10 cellular contexts compared by ENCODE assay signal in genomic region chr12:11727133-11727664, GRCh38.
A peak's percentile ranks its signal among the peaks of the same experiment; 100 is the strongest.
DNase-seq lines count a peak whose midpoint lies in the region; ATAC-seq and TF ChIP-seq lines count a peak whose summit lies in the region.
"Had no signal": no experiment of that assay in that cellular context is flagged by ENCODE, and none has a peak within 500 bp of the region (broad histone marks: within the 10 kb centered on the region; RNA-seq: fewer than 3 reads in every experiment).

No MANE protein-coding gene starts in this region.

- no peak overlapping the region for H3K14ac ChIP-seq in IMR-90 (replicated peaks; ENCODE audit: low read depth, low read length)

- CTCF ChIA-PET in IMR-90 (lab: Yijun Ruan, JAX) (interaction anchor here (0.9 kb wide), 1 partner anchor 124 kb away, joined by 3 read pairs; no protein-coding TSS in a partner anchor), Caco-2 (lab: Charles Lee) (no interaction called here)

- H3K4me2 ChIP-seq in IMR-90 (ENCODE audit: low read depth, low read length), result no peak overlapping the region

- intact Hi-C loops in IMR-90 (cut with micrococcal nuclease), result no loop called here
- intact Hi-C loops in activated CD4-positive, alpha-beta T cell treated with anti-CD3 and anti-CD28 coated beads, Interleukin-2, amount 10 ng/mL, durations not matched to agents 24 days and 14 days (cut with micrococcal nuclease), result loop anchor here (1.0 to 5.0 kb wide), 3 partner anchors 24 to 305 kb away; no protein-coding TSS in a partner anchor
- intact Hi-C loops in colonic mucosa (cut with DNase I), result no loop called here
- intact Hi-C loops in ascending aorta (cut with DNase I), result no loop called here
- intact Hi-C loops in Caco-2 (cut with micrococcal nuclease; ENCODE audit: unreplicated experiment), result no loop called here

- H3K23ac ChIP-seq in IMR-90 (ENCODE audit: low read depth, low read length), result 0 out of 2 replicates have a peak overlapping the region, but pooled peaks have one; percentile 51

- H3K27ac Mint-ChIP-seq in activated CD4-positive, alpha-beta T cell treated with anti-CD3 and anti-CD28 coated beads, Interleukin-2, amount 10 ng/mL, durations not matched to agents 24 days and 14 days, result peak overlapping the region; percentile 94
- H3K27ac Mint-ChIP-seq in Caco-2 (ENCODE audit: unreplicated experiment), result no peak overlapping the region

- no peak overlapping the region for H2BK15ac ChIP-seq in IMR-90 (ENCODE audit: low read depth, low read length)

- TF ChIP-seq CTCF in IMR-90 (conservative IDR thresholded peaks at IDR 0.05; ENCODE audit: low read depth, low read length) (no peak), colonic mucosa (IDR thresholded peaks at IDR 0.05) (no peak), ascending aorta (IDR thresholded peaks at IDR 0.05) (no peak), Caco-2 (IDR thresholded peaks at IDR 0.05; ENCODE audit: insufficient read depth in 1 of 2, low read depth in 1 of 2, low read length in 1 of 2, severe bottlenecking in 1 of 2, unreplicated experiment in 1 of 2) (no peak)

- H3K9me3 ChIP-seq in IMR-90 (ENCODE audit: control insufficient read depth, insufficient read depth, low read length) (no peaks in the 10 kb centered on the region), colonic mucosa (no peaks in the 10 kb centered on the region), ascending aorta (no peaks in the 10 kb centered on the region), Caco-2 (no peaks in the 10 kb centered on the region)

- no peak overlapping the region for H2AK9ac ChIP-seq in IMR-90 (replicated peaks; ENCODE audit: low read depth, low read length, poor library complexity)

- H3K9me1 ChIP-seq in IMR-90 (ENCODE audit: insufficient read depth, low read length), result peaks cover 27% of the 10 kb centered on the region

- peak overlapping the region; percentile 50; the same call in 1 of the 2 replicates for H2AK5ac ChIP-seq in IMR-90 (ENCODE audit: low read depth, low read length)

- H4K20me1 ChIP-seq in IMR-90 (ENCODE audit: insufficient read depth, low read length), result no peaks in the 10 kb centered on the region

- no peak overlapping the region for H3K56ac ChIP-seq in IMR-90 (ENCODE audit: extremely low read depth, insufficient read depth, low read length)

- H2BK120ac ChIP-seq in IMR-90 (ENCODE audit: low read depth, low read length), result 0 out of 2 replicates have a peak overlapping the region, but pooled peaks have one; percentile 17

- H3K4me3 ChIP-seq in IMR-90 (ENCODE audit: insufficient read depth, low read depth, low read length) (no peak overlapping the region), colonic mucosa (no peak overlapping the region), ascending aorta (no peak overlapping the region), Caco-2 (ENCODE audit: low read depth, low read length) (no peak overlapping the region)

- H3K4me1 Mint-ChIP-seq in activated CD4-positive, alpha-beta T cell treated with anti-CD3 and anti-CD28 coated beads, Interleukin-2, amount 10 ng/mL, durations not matched to agents 24 days and 14 days, result peaks cover 75% of the 10 kb centered on the region
- H3K4me1 Mint-ChIP-seq in Caco-2 (ENCODE audit: low read depth, unreplicated experiment), result peaks cover 18% of the 10 kb centered on the region

- POLR2A ChIA-PET in IMR-90 (lab: Charles Lee; ENCODE audit: unreplicated experiment) (no interaction called here), Caco-2 (lab: Charles Lee) (no interaction called here)

- no peak overlapping the region for H2AFZ ChIP-seq in IMR-90 (replicated peaks; ENCODE audit: low read length, poor library complexity)

- H2BK20ac ChIP-seq in IMR-90 (ENCODE audit: low read depth, low read length), result no peak overlapping the region; the same call in 1 of the 2 replicates

- TF ChIP-seq POLR2A in IMR-90 (IDR thresholded peaks at IDR 0.05; ENCODE audit: low read depth, low read length), result no peak

- peaks cover 49% of the 10 kb centered on the region for H3K36me3 Mint-ChIP-seq in activated CD4-positive, alpha-beta T cell treated with anti-CD3 and anti-CD28 coated beads, Interleukin-2, amount 10 ng/mL, durations not matched to agents 24 days and 14 days (ENCODE audit: low read depth)
- H3K36me3 Mint-ChIP-seq in Caco-2 (ENCODE audit: insufficient read depth, unreplicated experiment), result no peaks in the 10 kb centered on the region

- no peak overlapping the region for H4K5ac ChIP-seq in IMR-90 (ENCODE audit: low read depth, low read length)

- DNase-seq in IMR-90, result no peak
- DNase-seq in activated CD4-positive, alpha-beta T cell treated with anti-CD3 and anti-CD28 coated beads, Interleukin-2, amount 10 ng/mL, durations not matched to agents 24 days and 14 days, result peak; percentile 87
- DNase-seq in colonic mucosa, result no peak
- peak; percentile 21 to 66 (median 30) for DNase-seq in stimulated activated CD4-positive, alpha-beta T cell treated with anti-CD3 and anti-CD28 coated beads, TNF-alpha, amount 100 ng/mL, for 24 hours (ENCODE audit: low read depth in 3 of 3)
- DNase-seq in ascending aorta (ENCODE audit: low spot score in 2 of 2), result no peak
- DNase-seq in Caco-2, result no peak
- no peak for DNase-seq in NOMO-1 treated with dmso at 0.1 percent for 144 hours (lab: John Stamatoyannopoulos, UW; ENCODE audit: unreplicated experiment)
- DNase-seq: erythroblast, mammary epithelial cell had no signal

- H3K4me1 ChIP-seq in IMR-90 (ENCODE audit: control insufficient read depth, insufficient read depth, low read length), result peaks cover 22% of the 10 kb centered on the region
- peaks cover 12% of the 10 kb centered on the region for H3K4me1 ChIP-seq in colonic mucosa
- peaks cover 10 to 45% of the 10 kb centered on the region in 2 donors for H3K4me1 ChIP-seq in ascending aorta
- peaks cover 23% of the 10 kb centered on the region for H3K4me1 ChIP-seq in Caco-2

- TF ChIP-seq RAD21 in IMR-90 (IDR thresholded peaks at IDR 0.05; ENCODE audit: low read length), result no peak

- H3K4me3 Mint-ChIP-seq in activated CD4-positive, alpha-beta T cell treated with anti-CD3 and anti-CD28 coated beads, Interleukin-2, amount 10 ng/mL, durations not matched to agents 24 days and 14 days, result peak overlapping the region; percentile 69
- no peak overlapping the region for H3K4me3 Mint-ChIP-seq in Caco-2 (ENCODE audit: unreplicated experiment)

- in situ Hi-C loops in IMR-90 (cut with MboI; ENCODE audit: low sequenced_read_pairs), result no loop called here

- no peak overlapping the region for H4K8ac ChIP-seq in IMR-90 (ENCODE audit: low read depth in 2 of 2, low read length in 2 of 2)

- no peak overlapping the region for H3K18ac ChIP-seq in IMR-90 (ENCODE audit: low read depth, low read length)

- H3K36me3 ChIP-seq in IMR-90 (ENCODE audit: control insufficient read depth, insufficient read depth, low read length) (no peaks in the 10 kb centered on the region), colonic mucosa (no peaks in the 10 kb centered on the region), ascending aorta (no peaks in the 10 kb centered on the region), Caco-2 (ENCODE audit: control insufficient read depth, insufficient read depth, low read length) (no peaks in the 10 kb centered on the region)

- H3K9ac ChIP-seq in IMR-90 (ENCODE audit: low read depth, low read length), result no peak overlapping the region
- peak overlapping the region in 1 of 2 donors; percentile 27 for H3K9ac ChIP-seq in colonic mucosa (ENCODE audit: low read depth in 2 of 2, low read length in 2 of 2)

- dilution Hi-C loops in IMR-90 (cut with HindIII; ENCODE audit: low sequenced_read_pairs, unreplicated experiment), result no loop called here

- H2BK5ac ChIP-seq in IMR-90 (ENCODE audit: low read depth, low read length, poor library complexity, severe bottlenecking), result no peak overlapping the region

- H4K91ac ChIP-seq in IMR-90 (ENCODE audit: insufficient read depth, low read depth, low read length), result no peak overlapping the region

- H3K9me3 Mint-ChIP-seq in activated CD4-positive, alpha-beta T cell treated with anti-CD3 and anti-CD28 coated beads, Interleukin-2, amount 10 ng/mL, durations not matched to agents 24 days and 14 days, result peaks cover 9% of the 10 kb centered on the region
- H3K9me3 Mint-ChIP-seq in Caco-2 (ENCODE audit: unreplicated experiment), result no peaks in the 10 kb centered on the region

- H3K27ac ChIP-seq in IMR-90 (ENCODE audit: insufficient read depth, low read length) (no peak overlapping the region), colonic mucosa (peak overlapping the region; percentile 78), ascending aorta (no peak overlapping the region)

- H3K79me1 ChIP-seq in IMR-90 (ENCODE audit: low read depth in 1 of 2, low read length in 2 of 2), result peaks cover 50 to 93% of the 10 kb centered on the region in 2 experiments

- no TSS peak for BruUV-seq in IMR-90 (replicated peaks; lab: Mats Ljungman, UMichigan)
- no TSS peak for BruUV-seq in Caco-2 (replicated peaks; lab: Mats Ljungman, UMichigan)

- H3K4ac ChIP-seq in IMR-90 (ENCODE audit: low read depth, low read length), result peak overlapping the region; percentile 8; the same call in 1 of the 2 replicates

- H3K27me3 ChIP-seq in IMR-90 (ENCODE audit: control insufficient read depth, insufficient read depth, low read length) (no peaks in the 10 kb centered on the region), colonic mucosa (no peaks in the 10 kb centered on the region), ascending aorta (no peaks in the 10 kb centered on the region), Caco-2 (replicated peaks; ENCODE audit: control insufficient read depth, insufficient read depth, low read length) (no peaks in the 10 kb centered on the region)

- no peaks in the 10 kb centered on the region for H3K27me3 Mint-ChIP-seq in activated CD4-positive, alpha-beta T cell treated with anti-CD3 and anti-CD28 coated beads, Interleukin-2, amount 10 ng/mL, durations not matched to agents 24 days and 14 days
- no peaks in the 10 kb centered on the region for H3K27me3 Mint-ChIP-seq in Caco-2 (ENCODE audit: insufficient read depth, unreplicated experiment)

- 100% methylated on average over 1 of the region's 12 CpGs; no CpG with 5 or more reads in 1 of the 2 experiments for WGBS in IMR-90 (ENCODE audit: extremely low coverage in 2 of 2, insufficient read length in 1 of 2), 2 experiments

- no peak for ATAC-seq in IMR-90 (ENCODE audit: low read depth)
- no peak for ATAC-seq in GM21723 (IDR thresholded peaks at IDR 0.05; ENCODE audit: unreplicated experiment)

TF ChIP-seq in IMR-90, 13 proteins besides CTCF, POLR2A, EP300 and RAD21 (continues in another document):
- no peak for TF ChIP-seq FOS (IDR thresholded peaks at IDR 0.05; ENCODE audit: low read depth, low read length)
- TF ChIP-seq RFX5 (IDR thresholded peaks at IDR 0.05; ENCODE audit: low read depth, low read length), result no peak
- TF ChIP-seq MAZ (IDR thresholded peaks at IDR 0.05; ENCODE audit: borderline replicate concordance, low read depth, low read length), result no peak
- TF ChIP-seq RCOR1 (IDR thresholded peaks at IDR 0.05; ENCODE audit: insufficient replicate concordance, low read length), result no peak
- no peak for TF ChIP-seq MAFK (IDR thresholded peaks at IDR 0.05; ENCODE audit: low read depth, low read length)

Comparison
In these comparisons a context has a peak if more than half of its experiments do, and no peak if none do; other contexts are left out.
1. DNase-seq: peak in activated CD4-positive, alpha-beta T cell treated with anti-CD3 and anti-CD28 coated beads, Interleukin-2, amount 10 ng/mL, durations not matched to agents 24 days and 14 days (single experiment) and stimulated activated CD4-positive, alpha-beta T cell treated with anti-CD3 and anti-CD28 coated beads, TNF-alpha, amount 100 ng/mL, for 24 hours (3 of 3); none in IMR-90 (single experiment), colonic mucosa (single experiment), ascending aorta (0 of 2), Caco-2 (0 of 2) and NOMO-1 treated with dmso at 0.1 percent for 144 hours (single experiment).